In genomic region chr16:1154887-1155331, GRCh38 we compare ENCODE assay signal across 1 cellular context.
TF ChIP-seq lines count a peak whose summit lies in the region.

No MANE protein-coding gene starts in this region.

TF ChIP-seq in HepG2, 621 proteins besides CTCF, POLR2A, EP300 and RAD21 (continued from another document and continues in another):
- TF ChIP-seq SNAPC4 (CRISPR knock-in tag; IDR thresholded peaks at IDR 0.05), result no peak
- TF ChIP-seq ZFP1 (CRISPR knock-in tag; IDR thresholded peaks at IDR 0.05), result no peak
- 0 out of 2 replicates have a peak, but pooled peaks have one; percentile 36 for TF ChIP-seq PHF21A (CRISPR knock-in tag; IDR thresholded peaks at IDR 0.05)
- no peak for TF ChIP-seq AGO1 (IDR thresholded peaks at IDR 0.05; ENCODE audit: low read depth, low read length, poor library complexity, severe bottlenecking)
- TF ChIP-seq FOXA3 (CRISPR knock-in tag; IDR thresholded peaks at IDR 0.05), result peak; percentile 83
- TF ChIP-seq ZNF652 (CRISPR knock-in tag; IDR thresholded peaks at IDR 0.05; ENCODE audit: borderline replicate concordance, low read depth), result no peak
- TF ChIP-seq ZNF777 (CRISPR knock-in tag; IDR thresholded peaks at IDR 0.05), result peak; percentile 49; the same call in 1 of the 2 replicates
- TF ChIP-seq SP5 (CRISPR knock-in tag; IDR thresholded peaks at IDR 0.05; ENCODE audit: borderline replicate concordance, low read depth), result no peak
- TF ChIP-seq, protein P1, sequence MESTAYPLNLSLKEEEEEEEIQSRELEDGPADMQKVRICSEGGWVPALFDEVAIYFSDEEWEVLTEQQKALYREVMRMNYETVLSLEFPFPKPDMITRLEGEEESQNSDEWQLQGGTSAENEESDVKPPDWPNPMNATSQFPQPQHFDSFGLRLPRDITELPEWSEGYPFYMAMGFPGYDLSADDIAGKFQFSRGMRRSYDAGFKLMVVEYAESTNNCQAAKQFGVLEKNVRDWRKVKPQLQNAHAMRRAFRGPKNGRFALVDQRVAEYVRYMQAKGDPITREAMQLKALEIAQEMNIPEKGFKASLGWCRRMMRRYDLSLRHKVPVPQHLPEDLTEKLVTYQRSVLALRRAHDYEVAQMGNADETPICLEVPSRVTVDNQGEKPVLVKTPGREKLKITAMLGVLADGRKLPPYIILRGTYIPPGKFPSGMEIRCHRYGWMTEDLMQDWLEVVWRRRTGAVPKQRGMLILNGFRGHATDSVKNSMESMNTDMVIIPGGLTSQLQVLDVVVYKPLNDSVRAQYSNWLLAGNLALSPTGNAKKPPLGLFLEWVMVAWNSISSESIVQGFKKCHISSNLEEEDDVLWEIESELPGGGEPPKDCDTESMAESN (CRISPR knock-in tag; conservative IDR thresholded peaks at IDR 0.05), result no peak
- no peak for TF ChIP-seq CCDC6 (CRISPR knock-in tag; IDR thresholded peaks at IDR 0.05)
- TF ChIP-seq GABPA (IDR thresholded peaks at IDR 0.05; ENCODE audit: low read depth, low read length), result no peak
- no peak for TF ChIP-seq GABPA (CRISPR knock-in tag; IDR thresholded peaks at IDR 0.05; ENCODE audit: low read depth)
- TF ChIP-seq, protein P2, sequence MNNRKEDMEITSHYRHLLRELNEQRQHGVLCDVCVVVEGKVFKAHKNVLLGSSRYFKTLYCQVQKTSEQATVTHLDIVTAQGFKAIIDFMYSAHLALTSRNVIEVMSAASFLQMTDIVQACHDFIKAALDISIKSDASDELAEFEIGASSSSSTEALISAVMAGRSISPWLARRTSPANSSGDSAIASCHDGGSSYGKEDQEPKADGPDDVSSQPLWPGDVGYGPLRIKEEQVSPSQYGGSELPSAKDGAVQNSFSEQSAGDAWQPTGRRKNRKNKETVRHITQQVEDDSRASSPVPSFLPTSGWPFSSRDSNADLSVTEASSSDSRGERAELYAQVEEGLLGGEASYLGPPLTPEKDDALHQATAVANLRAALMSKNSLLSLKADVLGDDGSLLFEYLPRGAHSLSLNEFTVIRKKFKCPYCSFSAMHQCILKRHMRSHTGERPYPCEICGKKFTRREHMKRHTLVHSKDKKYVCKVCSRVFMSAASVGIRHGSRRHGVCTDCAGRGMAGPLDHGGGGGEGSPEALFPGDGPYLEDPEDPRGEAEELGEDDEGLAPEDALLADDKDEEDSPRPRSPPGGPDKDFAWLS (CRISPR knock-in tag; IDR thresholded peaks at IDR 0.05; ENCODE audit: borderline replicate concordance), result no peak
- no peak for TF ChIP-seq MTA1 (CRISPR knock-in tag; IDR thresholded peaks at IDR 0.05; ENCODE audit: borderline replicate concordance)
- no peak for TF ChIP-seq PITX1 (CRISPR knock-in tag; IDR thresholded peaks at IDR 0.05)
- no peak for TF ChIP-seq BHLHE40 (IDR thresholded peaks at IDR 0.05; ENCODE audit: low read length)
- TF ChIP-seq, protein P3, sequence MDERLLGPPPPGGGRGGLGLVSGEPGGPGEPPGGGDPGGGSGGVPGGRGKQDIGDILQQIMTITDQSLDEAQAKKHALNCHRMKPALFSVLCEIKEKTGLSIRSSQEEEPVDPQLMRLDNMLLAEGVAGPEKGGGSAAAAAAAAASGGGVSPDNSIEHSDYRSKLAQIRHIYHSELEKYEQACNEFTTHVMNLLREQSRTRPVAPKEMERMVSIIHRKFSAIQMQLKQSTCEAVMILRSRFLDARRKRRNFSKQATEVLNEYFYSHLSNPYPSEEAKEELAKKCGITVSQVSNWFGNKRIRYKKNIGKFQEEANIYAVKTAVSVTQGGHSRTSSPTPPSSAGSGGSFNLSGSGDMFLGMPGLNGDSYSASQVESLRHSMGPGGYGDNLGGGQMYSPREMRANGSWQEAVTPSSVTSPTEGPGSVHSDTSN (CRISPR knock-in tag; IDR thresholded peaks at IDR 0.05), result no peak
- peak; percentile 33; the same call in 1 of the 2 replicates for TF ChIP-seq RXRB (CRISPR knock-in tag; IDR thresholded peaks at IDR 0.05; ENCODE audit: borderline replicate concordance)
- TF ChIP-seq ZNF12 (CRISPR knock-in tag; IDR thresholded peaks at IDR 0.05), result no peak
- no peak for TF ChIP-seq ZNF547 (CRISPR knock-in tag; IDR thresholded peaks at IDR 0.05)
- peak; percentile 27 for TF ChIP-seq XRCC5 (optimal IDR thresholded peaks at IDR 0.05; ENCODE audit: low read length)
- no peak for TF ChIP-seq NR2F2 (IDR thresholded peaks at IDR 0.05; ENCODE audit: borderline replicate concordance, low read depth)
- TF ChIP-seq ZNF598 (CRISPR knock-in tag; IDR thresholded peaks at IDR 0.05; ENCODE audit: borderline replicate concordance), result 0 out of 2 replicates have a peak, but pooled peaks have one; percentile 23
- no peak for TF ChIP-seq JARID2 (CRISPR knock-in tag; IDR thresholded peaks at IDR 0.05; ENCODE audit: insufficient replicate concordance)
- TF ChIP-seq SRSF1 (optimal IDR thresholded peaks at IDR 0.05; ENCODE audit: low read depth, low read length), result no peak
- TF ChIP-seq, protein P4, sequence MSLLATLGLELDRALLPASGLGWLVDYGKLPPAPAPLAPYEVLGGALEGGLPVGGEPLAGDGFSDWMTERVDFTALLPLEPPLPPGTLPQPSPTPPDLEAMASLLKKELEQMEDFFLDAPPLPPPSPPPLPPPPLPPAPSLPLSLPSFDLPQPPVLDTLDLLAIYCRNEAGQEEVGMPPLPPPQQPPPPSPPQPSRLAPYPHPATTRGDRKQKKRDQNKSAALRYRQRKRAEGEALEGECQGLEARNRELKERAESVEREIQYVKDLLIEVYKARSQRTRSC (CRISPR knock-in tag; IDR thresholded peaks at IDR 0.05; ENCODE audit: low read depth), result no peak
- peak; percentile 81 for TF ChIP-seq FOSL2 (CRISPR knock-in tag; IDR thresholded peaks at IDR 0.05)
- TF ChIP-seq DPF2 (CRISPR knock-in tag; IDR thresholded peaks at IDR 0.05; ENCODE audit: borderline replicate concordance, low read depth), result no peak
- TF ChIP-seq GATAD1 (CRISPR knock-in tag; IDR thresholded peaks at IDR 0.05), result peak; percentile 12; the same call in 1 of the 2 replicates
- 0 out of 2 replicates have a peak, but pooled peaks have one; percentile 30 for TF ChIP-seq ZNF792 (CRISPR knock-in tag; IDR thresholded peaks at IDR 0.05)
- TF ChIP-seq TARDBP (CRISPR knock-in tag; IDR thresholded peaks at IDR 0.05), result no peak
- no peak for TF ChIP-seq ZNF3 (CRISPR knock-in tag; IDR thresholded peaks at IDR 0.05)
- no peak for TF ChIP-seq HNF4A (CRISPR knock-in tag; IDR thresholded peaks at IDR 0.05)
- TF ChIP-seq FOXO1 (CRISPR knock-in tag; IDR thresholded peaks at IDR 0.05), result peak; percentile 6; the same call in 1 of the 2 replicates
- TF ChIP-seq NCOA2 (CRISPR knock-in tag; IDR thresholded peaks at IDR 0.05), result 0 out of 2 replicates have a peak, but pooled peaks have one; percentile 38
- TF ChIP-seq, protein P5, sequence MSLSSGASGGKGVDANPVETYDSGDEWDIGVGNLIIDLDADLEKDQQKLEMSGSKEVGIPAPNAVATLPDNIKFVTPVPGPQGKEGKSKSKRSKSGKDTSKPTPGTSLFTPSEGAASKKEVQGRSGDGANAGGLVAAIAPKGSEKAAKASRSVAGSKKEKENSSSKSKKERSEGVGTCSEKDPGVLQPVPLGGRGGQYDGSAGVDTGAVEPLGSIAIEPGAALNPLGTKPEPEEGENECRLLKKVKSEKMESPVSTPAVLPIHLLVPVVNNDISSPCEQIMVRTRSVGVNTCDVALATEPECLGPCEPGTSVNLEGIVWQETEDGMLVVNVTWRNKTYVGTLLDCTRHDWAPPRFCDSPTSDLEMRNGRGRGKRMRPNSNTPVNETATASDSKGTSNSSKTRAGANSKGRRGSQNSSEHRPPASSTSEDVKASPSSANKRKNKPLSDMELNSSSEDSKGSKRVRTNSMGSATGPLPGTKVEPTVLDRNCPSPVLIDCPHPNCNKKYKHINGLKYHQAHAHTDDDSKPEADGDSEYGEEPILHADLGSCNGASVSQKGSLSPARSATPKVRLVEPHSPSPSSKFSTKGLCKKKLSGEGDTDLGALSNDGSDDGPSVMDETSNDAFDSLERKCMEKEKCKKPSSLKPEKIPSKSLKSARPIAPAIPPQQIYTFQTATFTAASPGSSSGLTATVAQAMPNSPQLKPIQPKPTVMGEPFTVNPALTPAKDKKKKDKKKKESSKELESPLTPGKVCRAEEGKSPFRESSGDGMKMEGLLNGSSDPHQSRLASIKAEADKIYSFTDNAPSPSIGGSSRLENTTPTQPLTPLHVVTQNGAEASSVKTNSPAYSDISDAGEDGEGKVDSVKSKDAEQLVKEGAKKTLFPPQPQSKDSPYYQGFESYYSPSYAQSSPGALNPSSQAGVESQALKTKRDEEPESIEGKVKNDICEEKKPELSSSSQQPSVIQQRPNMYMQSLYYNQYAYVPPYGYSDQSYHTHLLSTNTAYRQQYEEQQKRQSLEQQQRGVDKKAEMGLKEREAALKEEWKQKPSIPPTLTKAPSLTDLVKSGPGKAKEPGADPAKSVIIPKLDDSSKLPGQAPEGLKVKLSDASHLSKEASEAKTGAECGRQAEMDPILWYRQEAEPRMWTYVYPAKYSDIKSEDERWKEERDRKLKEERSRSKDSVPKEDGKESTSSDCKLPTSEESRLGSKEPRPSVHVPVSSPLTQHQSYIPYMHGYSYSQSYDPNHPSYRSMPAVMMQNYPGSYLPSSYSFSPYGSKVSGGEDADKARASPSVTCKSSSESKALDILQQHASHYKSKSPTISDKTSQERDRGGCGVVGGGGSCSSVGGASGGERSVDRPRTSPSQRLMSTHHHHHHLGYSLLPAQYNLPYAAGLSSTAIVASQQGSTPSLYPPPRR (CRISPR knock-in tag; IDR thresholded peaks at IDR 0.05; ENCODE audit: borderline replicate concordance), result peak; percentile 60; the same call in 1 of the 2 replicates
- TF ChIP-seq STAT6 (CRISPR knock-in tag; IDR thresholded peaks at IDR 0.05; ENCODE audit: borderline replicate concordance), result no peak
- TF ChIP-seq ZNF782 (CRISPR knock-in tag; IDR thresholded peaks at IDR 0.05; ENCODE audit: borderline replicate concordance), result no peak
- no peak for TF ChIP-seq ONECUT2 (CRISPR knock-in tag; IDR thresholded peaks at IDR 0.05)
- no peak for TF ChIP-seq GATA4 (IDR thresholded peaks at IDR 0.05; ENCODE audit: borderline replicate concordance, low read depth)
- no peak for TF ChIP-seq SMARCE1 (IDR thresholded peaks at IDR 0.05; ENCODE audit: borderline replicate concordance)
- TF ChIP-seq NFIB (CRISPR knock-in tag; IDR thresholded peaks at IDR 0.05; ENCODE audit: borderline replicate concordance), result no peak
- no peak for TF ChIP-seq ZFP36L2 (CRISPR knock-in tag; IDR thresholded peaks at IDR 0.05)
- TF ChIP-seq ZBTB7B (CRISPR knock-in tag; IDR thresholded peaks at IDR 0.05), result 0 out of 2 replicates have a peak, but pooled peaks have one; percentile 17
- TF ChIP-seq ZNF766 (CRISPR knock-in tag; IDR thresholded peaks at IDR 0.05; ENCODE audit: borderline replicate concordance), result no peak
- TF ChIP-seq PAX8 (CRISPR knock-in tag; IDR thresholded peaks at IDR 0.05; ENCODE audit: borderline replicate concordance), result no peak
- no peak for TF ChIP-seq BRD4 (CRISPR knock-in tag; IDR thresholded peaks at IDR 0.05)
- TF ChIP-seq CHD4 (IDR thresholded peaks at IDR 0.05; ENCODE audit: borderline replicate concordance, low read length), result no peak
- TF ChIP-seq DNMT3B (CRISPR knock-in tag; conservative IDR thresholded peaks at IDR 0.05), result 0 out of 2 replicates have a peak, but pooled peaks have one; percentile 33
- peak; percentile 91 for TF ChIP-seq BCL6 (CRISPR knock-in tag; IDR thresholded peaks at IDR 0.05)
- TF ChIP-seq ISL2 (CRISPR knock-in tag; IDR thresholded peaks at IDR 0.05), result no peak
- no peak for TF ChIP-seq WIZ (CRISPR knock-in tag; IDR thresholded peaks at IDR 0.05)
- TF ChIP-seq ZNF263 (CRISPR knock-in tag; IDR thresholded peaks at IDR 0.05), result no peak
- no peak for TF ChIP-seq ZFP36L1 (CRISPR knock-in tag; IDR thresholded peaks at IDR 0.05)
- TF ChIP-seq ZFX (CRISPR knock-in tag; IDR thresholded peaks at IDR 0.05; ENCODE audit: low read depth), result peak; percentile 42; the same call in 1 of the 2 replicates
- TF ChIP-seq ZNF234 (CRISPR knock-in tag; conservative IDR thresholded peaks at IDR 0.05), result no peak
